21 cellular contexts compared by ENCODE assay signal in genomic region chr1:50637460-50637859, GRCh38.
"Had no signal": no experiment of that assay in that cellular context is flagged by ENCODE, and none has a peak within 500 bp of the region (broad histone marks: within the 10 kb centered on the region; RNA-seq: fewer than 3 reads in every experiment).

No MANE protein-coding gene starts in this region.

- DNase-seq: activated CD4-positive, alpha-beta T cell treated with anti-CD3 and anti-CD28 coated beads for 48 hours; activated CD4-positive, alpha-beta T cell treated with anti-CD3 and anti-CD28 coated beads, Interleukin-2, amount 50 U/mL, for 4 hours; activated CD8-positive, alpha-beta memory T cell treated with anti-CD3 and anti-CD28 coated beads, Interleukin-2, amount 10 ng/mL, durations not matched to agents 7 days and 5 days; activated CD8-positive, alpha-beta T cell treated with anti-CD3 and anti-CD28 coated beads, Interleukin-2, amount 10 ng/mL, durations not matched to agents 7 days and 5 days; activated effector memory CD4-positive, alpha-beta T cell treated with Interleukin-2 at 50 U/mL for 16 hours; activated naive CD4-positive, alpha-beta T cell; activated T-cell treated with anti-CD3 and anti-CD28 coated beads, Interleukin-2, amount 50 U/mL, for 24 hours; body of pancreas; cerebellar nuclear complex; colonic mucosa; NCI-H1105; NCI-H1436 treated with DMSO at 0.1 percent for 48 hours; NCI-H187 treated with DMSO at 0.1 percent for 48 hours; NCI-H2081 treated with DMSO at 0.1 percent for 48 hours; NCI-H446; NCI-H524; PC-9; SHP77 treated with DMSO at 0.1 percent for 48 hours had no signal

- ATAC-seq: activated CD4-positive, CD25-positive, alpha-beta regulatory T cell treated with anti-CD3 and anti-CD28 coated beads, Interleukin-2, amount 50 U/mL, for 24 hours; activated CD8-positive, alpha-beta memory T cell treated with anti-CD3 and anti-CD28 coated beads, Interleukin-2, amount 10 ng/mL, durations not matched to agents 7 days and 5 days; activated CD8-positive, alpha-beta T cell treated with anti-CD3 and anti-CD28 coated beads, Interleukin-2, amount 10 ng/mL, durations not matched to agents 7 days and 5 days; body of pancreas had no signal

- H3K4me3 ChIP-seq: ascending aorta, body of pancreas, cardiac muscle cell, colonic mucosa, PC-9 had no signal
